ENCODE assay signal across 1 cellular context in genomic region chr1:154324669-154325582, GRCh38.
A peak's percentile ranks its signal among the peaks of the same experiment; 100 is the strongest.
TF ChIP-seq lines count a peak whose summit lies in the region.

Gene ATP8B2, plus strand, starts transcription at chr1:154325525. Its CDS starts 2,617 bp downstream, at chr1:154328142.

TF ChIP-seq in HEK293, 187 proteins besides CTCF, POLR2A, EP300 and RAD21 (continued from another document and continues in another):
- TF ChIP-seq TSHZ1 (tag by site-specific recombination; IDR thresholded peaks at IDR 0.05; ENCODE audit: borderline replicate concordance): no peak
- TF ChIP-seq ZNF10 (tag by site-specific recombination; IDR thresholded peaks at IDR 0.05): no peak
- 0 out of 2 replicates have a peak, but pooled peaks have one; percentile 26 for TF ChIP-seq PBX3 (CRISPR knock-in tag; IDR thresholded peaks at IDR 0.05)
- TF ChIP-seq HOXC10 (CRISPR knock-in tag; IDR thresholded peaks at IDR 0.05): no peak
- no peak for TF ChIP-seq GLI4 (tag by site-specific recombination; IDR thresholded peaks at IDR 0.05)
- peak; percentile 90; the same call in 1 of the 2 replicates for TF ChIP-seq ZNF610 (tag by site-specific recombination; IDR thresholded peaks at IDR 0.05; ENCODE audit: borderline replicate concordance)
- no peak for TF ChIP-seq ZNF521 (tag by site-specific recombination; IDR thresholded peaks at IDR 0.05)
- 0 out of 2 replicates have a peak, but pooled peaks have one; percentile 21 for TF ChIP-seq ZNF449 (tag by site-specific recombination; IDR thresholded peaks at IDR 0.05)
- TF ChIP-seq ZNF560 (tag by site-specific recombination; IDR thresholded peaks at IDR 0.05; ENCODE audit: borderline replicate concordance): no peak
- no peak for TF ChIP-seq ZNF792 (tag by site-specific recombination; IDR thresholded peaks at IDR 0.05)
- TF ChIP-seq ZNF654 (tag by site-specific recombination; IDR thresholded peaks at IDR 0.05; ENCODE audit: low read depth): 0 out of 2 replicates have a peak, but pooled peaks have one; percentile 29
- peak; percentile 83 for TF ChIP-seq ZBTB20 (tag by site-specific recombination; IDR thresholded peaks at IDR 0.05)
- TF ChIP-seq ZNF341 (tag by site-specific recombination; IDR thresholded peaks at IDR 0.05; ENCODE audit: low read depth): peak; percentile 84
- TF ChIP-seq ZNF830 (tag by site-specific recombination; IDR thresholded peaks at IDR 0.05; ENCODE audit: low read depth): no peak
- TF ChIP-seq ZNF214 (tag by site-specific recombination; IDR thresholded peaks at IDR 0.05; ENCODE audit: borderline replicate concordance): no peak
- no peak for TF ChIP-seq ZNF426 (tag by site-specific recombination; IDR thresholded peaks at IDR 0.05)
- TF ChIP-seq KLF10 (tag by site-specific recombination; IDR thresholded peaks at IDR 0.05): peak; percentile 64
- peak; percentile 99 for TF ChIP-seq SP3 (tag by site-specific recombination; IDR thresholded peaks at IDR 0.05)
- TF ChIP-seq ZNF707 (tag by site-specific recombination; IDR thresholded peaks at IDR 0.05): no peak
- TF ChIP-seq ZNF133 (tag by site-specific recombination; IDR thresholded peaks at IDR 0.05): no peak
- TF ChIP-seq ZBTB10 (tag by site-specific recombination; IDR thresholded peaks at IDR 0.05): peak; percentile 75
- no peak for TF ChIP-seq ZNF416 (tag by site-specific recombination; IDR thresholded peaks at IDR 0.05)
- no peak for TF ChIP-seq ZNF677 (tag by site-specific recombination; IDR thresholded peaks at IDR 0.05)
- no peak for TF ChIP-seq SETDB1 (IDR thresholded peaks at IDR 0.05; ENCODE audit: insufficient read length, low read length)
- TF ChIP-seq ZNF791 (tag by site-specific recombination; IDR thresholded peaks at IDR 0.05): no peak
- no peak for TF ChIP-seq ZNF658 (tag by site-specific recombination; IDR thresholded peaks at IDR 0.05)
- peak; percentile 70 for TF ChIP-seq ZBTB48 (tag by site-specific recombination; IDR thresholded peaks at IDR 0.05)
- no peak for TF ChIP-seq ZNF23 (tag by site-specific recombination; IDR thresholded peaks at IDR 0.05; ENCODE audit: borderline replicate concordance)
- no peak for TF ChIP-seq ZNF112 (tag by site-specific recombination; IDR thresholded peaks at IDR 0.05)
- no peak for TF ChIP-seq ZNF423 (tag by site-specific recombination; IDR thresholded peaks at IDR 0.05)
- no peak for TF ChIP-seq ZNF843 (tag by site-specific recombination; IDR thresholded peaks at IDR 0.05)
- no peak for TF ChIP-seq ZNF580 (tag by site-specific recombination; IDR thresholded peaks at IDR 0.05)
- no peak for TF ChIP-seq ZNF132 (tag by site-specific recombination; IDR thresholded peaks at IDR 0.05; ENCODE audit: borderline replicate concordance)
- TF ChIP-seq YY2 (tag by site-specific recombination; IDR thresholded peaks at IDR 0.05): 0 out of 2 replicates have a peak, but pooled peaks have one; percentile 35
- TF ChIP-seq BCL6B (tag by site-specific recombination; IDR thresholded peaks at IDR 0.05): no peak
- no peak for TF ChIP-seq ZNF248 (tag by site-specific recombination; IDR thresholded peaks at IDR 0.05)
- TF ChIP-seq ATF2 (tag by site-specific recombination; IDR thresholded peaks at IDR 0.05; ENCODE audit: low read depth): no peak
- peak; percentile 46; the same call in 1 of the 2 replicates for TF ChIP-seq KLF7 (tag by site-specific recombination; IDR thresholded peaks at IDR 0.05; ENCODE audit: borderline replicate concordance)
- TF ChIP-seq ZBTB26 (tag by site-specific recombination; optimal IDR thresholded peaks at IDR 0.05): peak; percentile 32
- no peak for TF ChIP-seq ZNF585B (tag by site-specific recombination; IDR thresholded peaks at IDR 0.05)
- no peak for TF ChIP-seq GLI2 (tag by site-specific recombination; IDR thresholded peaks at IDR 0.05; ENCODE audit: borderline replicate concordance, low read depth)
- peak; percentile 50; the same call in 1 of the 2 replicates for TF ChIP-seq YY1 (tag by site-specific recombination; IDR thresholded peaks at IDR 0.05)
- TF ChIP-seq ZNF211 (tag by site-specific recombination; IDR thresholded peaks at IDR 0.05; ENCODE audit: low read depth): no peak
- TF ChIP-seq ZBTB49 (tag by site-specific recombination; IDR thresholded peaks at IDR 0.05; ENCODE audit: low read depth): no peak
- TF ChIP-seq ZFHX2 (tag by site-specific recombination; conservative IDR thresholded peaks at IDR 0.05): peak; percentile 79
- peak; percentile 73 for TF ChIP-seq EGR2 (tag by site-specific recombination; IDR thresholded peaks at IDR 0.05; ENCODE audit: low read depth)
- TF ChIP-seq ZNF561 (tag by site-specific recombination; IDR thresholded peaks at IDR 0.05; ENCODE audit: borderline replicate concordance): peak; percentile 55; the same call in 1 of the 2 replicates
- no peak for TF ChIP-seq ZNF530 (tag by site-specific recombination; IDR thresholded peaks at IDR 0.05; ENCODE audit: low read depth)
- no peak for TF ChIP-seq ZNF558 (tag by site-specific recombination; IDR thresholded peaks at IDR 0.05)
- TF ChIP-seq ZNF302 (tag by site-specific recombination; IDR thresholded peaks at IDR 0.05; ENCODE audit: low read depth): no peak
- TF ChIP-seq ZNF174 (tag by site-specific recombination; IDR thresholded peaks at IDR 0.05): no peak
